Comparison of ENCODE assay signal across 8 cellular contexts in genomic region chr1:6602669-6603423, GRCh38. TPM values are rescaled to one million over a fixed set of nuclear protein-coding genes. Genes with fewer than 3 reads are reported as not detected.
A peak's percentile ranks its signal among the peaks of the same experiment; 100 is the strongest.
DNase-seq lines count a peak whose midpoint lies in the region; ATAC-seq and TF ChIP-seq lines count a peak whose summit lies in the region.

TSS of gene KLHL21 (minus strand) at chr1:6602869. CDS start at chr1:6602817, 52 bp downstream.

- POLR2A ChIA-PET in RWPE1 (lab: Yijun Ruan, JAX; ENCODE audit: low non-redundant PET) = interaction anchor here (0.6 to 1.1 kb wide), 3 partner anchors 10 to 79 kb away, joined by 3 to 5 read pairs (median 3); no protein-coding TSS in a partner anchor

- DNase-seq in Calu3 (peak; percentile 87), HUDEP-2 (lab: John Stamatoyannopoulos, UW; ENCODE audit: unreplicated experiment in 76 of 76) (peak in 74 of 76 experiments; percentile 35 to 92 (median 82)), RWPE1 (ENCODE audit: low spot score) (peak; percentile 81), fibroblast of peridontal ligament (ENCODE audit: extremely low read depth) (peak; percentile 75)
- peak; percentile 77 for DNase-seq in activated T-helper 2 cell treated with anti-CD3 and anti-CD28 coated beads, Interferon-gamma antibody, Interleukin-2, Interleukin-4, amounts not matched to agents 10 μg/mL and 5 μg/mL and 100 μg/mL, durations not matched to agents 14 hours and 24 hours and 36 hours (ENCODE audit: low spot score)
- DNase-seq in natural killer cell treated with Interleukin-12 subunit alpha and Interleukin-12 subunit beta and Interleukin-15 and Interleukin-18, amount 100 ng/mL, for 72 hours (ENCODE audit: low spot score) = peak; percentile 96
- DNase-seq in stimulated activated naive CD8-positive, alpha-beta T cell treated with anti-CD3 and anti-CD28 coated beads, Interleukin-15, Interleukin-2, amounts not matched to agents 100 U/mL and 50 U/mL, for 24 hours = peak; percentile 93

- no peaks in the 10 kb centered on the region for H3K27me3 Mint-ChIP-seq in Calu3 (ENCODE audit: unreplicated experiment)
- no peaks in the 10 kb centered on the region for H3K27me3 Mint-ChIP-seq in activated T-helper 2 cell treated with anti-CD3 and anti-CD28 coated beads, Interferon-gamma antibody, Interleukin-2, Interleukin-4, amounts not matched to agents 10 μg/mL and 5 μg/mL and 100 μg/mL, durations not matched to agents 14 hours and 24 hours and 36 hours (ENCODE audit: low read depth)
- H3K27me3 Mint-ChIP-seq in natural killer cell treated with Interleukin-12 subunit alpha and Interleukin-12 subunit beta and Interleukin-15 and Interleukin-18, amount 100 ng/mL, for 72 hours = no peaks in the 10 kb centered on the region

- H3K4me3 Mint-ChIP-seq in Calu3 (ENCODE audit: low read depth, unreplicated experiment) = peak within 1 kb of the TSS; percentile 87
- peak within 1 kb of the TSS; percentile 96 for H3K4me3 Mint-ChIP-seq in activated T-helper 2 cell treated with anti-CD3 and anti-CD28 coated beads, Interferon-gamma antibody, Interleukin-2, Interleukin-4, amounts not matched to agents 10 μg/mL and 5 μg/mL and 100 μg/mL, durations not matched to agents 14 hours and 24 hours and 36 hours (ENCODE audit: low read depth)
- H3K4me3 Mint-ChIP-seq in natural killer cell treated with Interleukin-12 subunit alpha and Interleukin-12 subunit beta and Interleukin-15 and Interleukin-18, amount 100 ng/mL, for 72 hours = peak within 1 kb of the TSS; percentile 94

- peak; percentile 51 for ATAC-seq in GM21360 (IDR thresholded peaks at IDR 0.05; ENCODE audit: unreplicated experiment)
- ATAC-seq in natural killer cell treated with Interleukin-12 subunit alpha and Interleukin-12 subunit beta and Interleukin-15 and Interleukin-18, amount 100 ng/mL, for 72 hours = peak; percentile 89 to 93
- ATAC-seq in stimulated activated naive CD8-positive, alpha-beta T cell treated with anti-CD3 and anti-CD28 coated beads, Interleukin-15, Interleukin-2, amounts not matched to agents 100 U/mL and 50 U/mL, for 24 hours = peak; percentile 64

- H3K9me3 Mint-ChIP-seq in Calu3 (ENCODE audit: low read depth, unreplicated experiment) = no peaks in the 10 kb centered on the region
- no peaks in the 10 kb centered on the region for H3K9me3 Mint-ChIP-seq in activated T-helper 2 cell treated with anti-CD3 and anti-CD28 coated beads, Interferon-gamma antibody, Interleukin-2, Interleukin-4, amounts not matched to agents 10 μg/mL and 5 μg/mL and 100 μg/mL, durations not matched to agents 14 hours and 24 hours and 36 hours
- no peaks in the 10 kb centered on the region for H3K9me3 Mint-ChIP-seq in natural killer cell treated with Interleukin-12 subunit alpha and Interleukin-12 subunit beta and Interleukin-15 and Interleukin-18, amount 100 ng/mL, for 72 hours

- peak within 1 kb of the TSS; percentile 98 for H3K27ac ChIP-seq in RWPE1

- BruUV-seq in Calu3 (replicated peaks; lab: Mats Ljungman, UMichigan) = no TSS peak

- intact Hi-C loops in Calu3 (cut with micrococcal nuclease; ENCODE audit: unreplicated experiment) = loop anchor here (10.0 kb wide), 1 partner anchor 48 kb away; the partner anchor contains the start of genes NOL9 and TAS1R1
- intact Hi-C loops in activated T-helper 2 cell treated with anti-CD3 and anti-CD28 coated beads, Interferon-gamma antibody, Interleukin-2, Interleukin-4, amounts not matched to agents 10 μg/mL and 5 μg/mL and 100 μg/mL, durations not matched to agents 14 hours and 24 hours and 36 hours (cut with micrococcal nuclease) = loop anchor here (1.0 to 2.0 kb wide), 3 partner anchors 10 to 48 kb away; partner anchors contain the start of genes NOL9, PHF13, TAS1R1 and ZBTB48

- H3K4me1 Mint-ChIP-seq in Calu3 (ENCODE audit: low read depth, unreplicated experiment) = no peaks in the 10 kb centered on the region
- H3K4me1 Mint-ChIP-seq in activated T-helper 2 cell treated with anti-CD3 and anti-CD28 coated beads, Interferon-gamma antibody, Interleukin-2, Interleukin-4, amounts not matched to agents 10 μg/mL and 5 μg/mL and 100 μg/mL, durations not matched to agents 14 hours and 24 hours and 36 hours (ENCODE audit: low read depth) = peaks cover 21% of the 10 kb centered on the region
- H3K4me1 Mint-ChIP-seq in natural killer cell treated with Interleukin-12 subunit alpha and Interleukin-12 subunit beta and Interleukin-15 and Interleukin-18, amount 100 ng/mL, for 72 hours (ENCODE audit: low read depth in 2 of 2) = peaks cover 21 to 38% of the 10 kb centered on the region in 2 donors

- peaks cover 55% of the 10 kb centered on the region for H3K36me3 Mint-ChIP-seq in Calu3 (ENCODE audit: insufficient read depth, unreplicated experiment)
- H3K36me3 Mint-ChIP-seq in activated T-helper 2 cell treated with anti-CD3 and anti-CD28 coated beads, Interferon-gamma antibody, Interleukin-2, Interleukin-4, amounts not matched to agents 10 μg/mL and 5 μg/mL and 100 μg/mL, durations not matched to agents 14 hours and 24 hours and 36 hours (ENCODE audit: low read depth) = peaks cover 29% of the 10 kb centered on the region
- no peaks in the 10 kb centered on the region for H3K36me3 Mint-ChIP-seq in natural killer cell treated with Interleukin-12 subunit alpha and Interleukin-12 subunit beta and Interleukin-15 and Interleukin-18, amount 100 ng/mL, for 72 hours

- TF ChIP-seq CTCF in Calu3 (IDR thresholded peaks at IDR 0.05; ENCODE audit: unreplicated experiment) (no peak), RWPE1 (conservative IDR thresholded peaks at IDR 0.05; ENCODE audit: low read depth) (no peak)

- CTCF ChIA-PET in Calu3 (lab: Charles Lee) (interaction anchor here (0.6 kb wide), 1 partner anchor 328 kb away, joined by 3 read pairs; no protein-coding TSS in a partner anchor), RWPE1 (lab: Yijun Ruan, JAX) (no interaction called here)

- H3K27ac Mint-ChIP-seq in Calu3 (ENCODE audit: unreplicated experiment) = peak within 1 kb of the TSS; percentile 68
- peak within 1 kb of the TSS; percentile 97 for H3K27ac Mint-ChIP-seq in activated T-helper 2 cell treated with anti-CD3 and anti-CD28 coated beads, Interferon-gamma antibody, Interleukin-2, Interleukin-4, amounts not matched to agents 10 μg/mL and 5 μg/mL and 100 μg/mL, durations not matched to agents 14 hours and 24 hours and 36 hours
- peak within 1 kb of the TSS; percentile 94 to 95 for H3K27ac Mint-ChIP-seq in natural killer cell treated with Interleukin-12 subunit alpha and Interleukin-12 subunit beta and Interleukin-15 and Interleukin-18, amount 100 ng/mL, for 72 hours

RNA-seq across cellular contexts. Expression of gene KLHL21, which starts in this region (rescaled TPM):
- total RNA-seq in Calu3 (2022) = 21.8 and 23.5 TPM in 2 replicates
- total RNA-seq in activated T-helper 2 cell treated with anti-CD3 and anti-CD28 coated beads, Interferon-gamma antibody, Interleukin-2, Interleukin-4, amounts not matched to agents 10 μg/mL and 5 μg/mL and 100 μg/mL, durations not matched to agents 14 hours and 24 hours and 36 hours = 21.3 and 22.6 TPM in 2 replicates
- 10 to 100 TPM; 20.2 to 46.2 TPM for total RNA-seq in natural killer cell treated with Interleukin-12 subunit alpha and Interleukin-12 subunit beta and Interleukin-15 and Interleukin-18, amount 100 ng/mL, for 72 hours

Comparison
In these comparisons a context has a peak if more than half of its experiments do, and no peak if none do; other contexts are left out.
1. Peak in every context shown above with its lines: DNase-seq, ATAC-seq and H3K27ac ChIP-seq.